ENCODE assay signal across 20 cellular contexts in the genomic region with DNA sequence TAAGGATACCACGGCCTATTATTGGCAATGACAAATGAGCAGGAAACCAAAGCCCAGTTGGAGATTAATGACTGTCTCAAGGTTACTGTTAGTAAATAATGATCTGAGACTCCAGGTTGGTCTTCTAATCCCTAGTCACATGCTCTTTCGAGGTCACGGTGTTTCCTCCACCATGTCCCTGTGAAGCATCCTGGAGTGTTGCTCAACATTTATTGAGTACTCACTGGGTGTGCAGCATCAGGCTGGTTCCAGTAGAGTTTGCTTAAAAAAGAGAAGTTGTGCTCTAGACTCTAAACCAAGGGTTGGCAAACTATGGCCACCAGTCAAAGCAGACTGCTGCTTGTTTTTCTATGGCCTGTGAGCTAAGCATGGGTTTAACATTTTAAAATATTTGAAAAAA.
DNase-seq lines count a peak whose midpoint lies in the region; ATAC-seq, FAIRE-seq and TF ChIP-seq lines count a peak whose summit lies in the region.
"Had no signal": no experiment of that assay in that cellular context is flagged by ENCODE, and none has a peak within 500 bp of the region (broad histone marks: within the 10 kb centered on the region; RNA-seq: fewer than 3 reads in every experiment).

No MANE protein-coding gene starts in this region.

- TF ChIP-seq EP300 in K562 (IDR thresholded peaks at IDR 0.05; ENCODE audit: low read length): no peak

- no peaks in the 10 kb centered on the region for H4K20me1 ChIP-seq in GM23338 (replicated peaks; ENCODE audit: insufficient read depth)
- H4K20me1 ChIP-seq in K562 (replicated peaks; ENCODE audit: control insufficient read depth, insufficient read depth, low read length): no peaks in the 10 kb centered on the region

- DNase-seq in GM23338 (ENCODE audit: low spot score) (no peak), KBM-7 (peak; percentile 3), NOMO-1 treated with dmso at 0.1 percent for 144 hours (lab: John Stamatoyannopoulos, UW; ENCODE audit: unreplicated experiment) (peak; percentile 83), K562 (ENCODE audit: extremely low read depth in 1 of 4, low spot score in 3 of 4) (no peak), T1000 (lab: John Stamatoyannopoulos, UW) (no peak), GM20000 (ENCODE audit: low spot score) (no peak), substantia nigra (lab: John Stamatoyannopoulos, UW) (no peak)
- DNase-seq in activated T-cell treated with anti-CD3 and anti-CD28 coated beads, Interleukin-2, amount 50 U/mL, for 1 hour: no peak
- DNase-seq: DMS 273 treated with DMSO at 0.1 percent for 48 hours; EL; GOT3; IMR-90; NCI-H1092 treated with DMSO at 0.1 percent for 48 hours; NCI-H187; NCI-H446; NK-92 treated with Interleukin-12 subunit alpha and Interleukin-12 subunit beta, amount 100 ng/mL, for 24 hours had no signal

- TF ChIP-seq CTCF in GM23338 (conservative IDR thresholded peaks at IDR 0.05; ENCODE audit: low read depth in 2 of 2) (no peak), K562 (IDR thresholded peaks at IDR 0.05 in 2 of 3, conservative IDR thresholded peaks at IDR 0.05 in 1 of 3; ENCODE audit: insufficient read depth in 2 of 3, low read depth in 1 of 3, low read length in 3 of 3) (no peak), GM20000 (IDR thresholded peaks at IDR 0.05; ENCODE audit: extremely low read depth, missing control alignments) (no peak)

- TF ChIP-seq POLR2A in K562 (conservative IDR thresholded peaks at IDR 0.05): no peak

- H3K4me2 ChIP-seq in GM23338: no peak overlapping the region
- no peak overlapping the region for H3K4me2 ChIP-seq in K562 (ENCODE audit: insufficient read depth, low read length)

- POLR2A ChIA-PET in K562 (lab: Yijun Ruan, JAX): no interaction called here

- intact Hi-C loops in K562 (cut with micrococcal nuclease): no loop called here

- WGBS in K562 (ENCODE audit: insufficient coverage, low coverage, missing lambda C conversion rate): 41% methylated on average over 3 of the region's 3 CpGs

- H3K36me3 Mint-ChIP-seq in GM23338 (ENCODE audit: low read depth): no peaks in the 10 kb centered on the region
- H3K36me3 Mint-ChIP-seq: CD14-positive monocyte had no signal

- no peak for ATAC-seq in GM23338
- peak; percentile 21; the same call in 1 of the 3 replicates for ATAC-seq in K562
- ATAC-seq: Panc1, SK-N-SH treated with all-trans-retinoic acid at 6 μM for 48 hours had no signal

- in situ Hi-C loops in KBM-7 (cut with MboI; ENCODE audit: low pct_unique_long_range_greater_than_20kb, low sequenced_read_pairs) (no loop called here), K562 (cut with MboI) (no loop called here)

- H3K9me2 ChIP-seq in GM23338 (ENCODE audit: insufficient read depth): no peaks in the 10 kb centered on the region

- no peak overlapping the region for H3K27ac Mint-ChIP-seq in GM23338
- H3K27ac Mint-ChIP-seq: CD14-positive monocyte; T-helper 1 cell treated with Interleukin-12 subunit alpha and Interleukin-12 subunit beta and Interleukin-4 antibody, amounts not matched to agents 30 μg/mL and 1 μg/mL, for 36 hours had no signal

- H3K4me3 ChIP-seq in GM23338 (no peak overlapping the region), K562 (no peak overlapping the region)

- peaks cover 16% of the 10 kb centered on the region for H3K4me1 ChIP-seq in GM23338 (ENCODE audit: insufficient read depth)
- H3K4me1 ChIP-seq in K562 (replicated peaks in 1 of 2; ENCODE audit: control insufficient read depth in 2 of 2, insufficient read depth in 2 of 2, low read length in 2 of 2): no peaks in the 10 kb centered on the region

- no peaks in the 10 kb centered on the region for H3F3A ChIP-seq in GM23338 (replicated peaks; ENCODE audit: low read depth)

- FAIRE-seq in K562 (lab: Jason Lieb, UNC): no peak

- H3K27me3 ChIP-seq in GM23338 (ENCODE audit: insufficient read depth) (no peaks in the 10 kb centered on the region), K562 (ENCODE audit: control insufficient read depth in 2 of 2, insufficient read depth in 2 of 2, low read length in 2 of 2) (peaks cover 3 to 5% of the 10 kb centered on the region in 2 experiments; a peak in 3 of 5 replicates)

- H3K27me3 Mint-ChIP-seq in GM23338 (ENCODE audit: insufficient read depth, low read depth, poor library complexity): peaks cover 2% of the 10 kb centered on the region

- no peaks in the 10 kb centered on the region for H3K36me3 ChIP-seq in GM23338 (ENCODE audit: insufficient read depth)
- H3K36me3 ChIP-seq in K562 (ENCODE audit: control insufficient read depth, insufficient read depth, low read length): no peaks in the 10 kb centered on the region

- H3K79me2 ChIP-seq in GM23338 (replicated peaks; ENCODE audit: insufficient read depth) (no peaks in the 10 kb centered on the region), K562 (ENCODE audit: control insufficient read depth, insufficient read depth, low read length) (no peaks in the 10 kb centered on the region)

- no peak overlapping the region for H3K4me3 Mint-ChIP-seq in GM23338
- H3K4me3 Mint-ChIP-seq: CD14-positive monocyte; T-helper 1 cell treated with Interleukin-12 subunit alpha and Interleukin-12 subunit beta and Interleukin-4 antibody, amounts not matched to agents 30 μg/mL and 1 μg/mL, for 36 hours had no signal

- BruUV-seq in K562 (replicated peaks; lab: Mats Ljungman, UMichigan): no TSS peak

- no peaks in the 10 kb centered on the region for H3K9me3 ChIP-seq in K562 (replicated peaks; ENCODE audit: control insufficient read depth, insufficient read depth, low read depth, low read length)

- H3K9me1 ChIP-seq in K562 (ENCODE audit: control insufficient read depth, insufficient read depth, low read length): no peaks in the 10 kb centered on the region

- no peaks in the 10 kb centered on the region for H3K9me3 Mint-ChIP-seq in GM23338
- H3K9me3 Mint-ChIP-seq: T-helper 1 cell treated with Interleukin-12 subunit alpha and Interleukin-12 subunit beta and Interleukin-4 antibody, amounts not matched to agents 30 μg/mL and 1 μg/mL, for 36 hours had no signal

- no peak overlapping the region for H3K9ac ChIP-seq in K562 (ENCODE audit: insufficient read depth in 1 of 2, low read depth in 2 of 2, low read length in 2 of 2)

- H2AFZ ChIP-seq in GM23338: peak overlapping the region; percentile 56; the same call in 1 of the 2 replicates
- H2AFZ ChIP-seq in K562 (ENCODE audit: low read depth, low read length): no peak overlapping the region

- CTCF ChIA-PET in K562 (lab: Yijun Ruan, JAX; ENCODE audit: low intra/inter-chr PET ratio): no interaction called here

- no peak overlapping the region for H3K27ac ChIP-seq in GM23338 (ENCODE audit: low read depth)
- no peak overlapping the region for H3K27ac ChIP-seq in K562 (ENCODE audit: extremely low read depth, low read depth, low read length)
- H3K27ac ChIP-seq in substantia nigra (ENCODE audit: low read depth, low read length, poor library complexity, severe bottlenecking): no peak overlapping the region

- H3K4me1 Mint-ChIP-seq in GM23338: peaks cover 26% of the 10 kb centered on the region

- TF ChIP-seq RAD21 in K562 (CRISPR knock-in tag; conservative IDR thresholded peaks at IDR 0.05 in 1 of 2, IDR thresholded peaks at IDR 0.05 in 1 of 2): no peak

TF ChIP-seq in GM23338, 12 proteins besides CTCF, POLR2A, EP300 and RAD21:
- no peak for TF ChIP-seq NANOG (IDR thresholded peaks at IDR 0.05; ENCODE audit: borderline replicate concordance)
- TF ChIP-seq ZNF331 (CRISPR knock-in tag; IDR thresholded peaks at IDR 0.05; ENCODE audit: low read depth): no peak
- no peak for TF ChIP-seq POLR2AphosphoS5 (IDR thresholded peaks at IDR 0.05; ENCODE audit: low read depth)
- no peak for TF ChIP-seq ETS1 (IDR thresholded peaks at IDR 0.05)
- TF ChIP-seq JUNB (IDR thresholded peaks at IDR 0.05; ENCODE audit: unreplicated experiment): no peak
- no peak for TF ChIP-seq STAT1 (IDR thresholded peaks at IDR 0.05; ENCODE audit: unreplicated experiment)
- TF ChIP-seq EZH2phosphoT487 (IDR thresholded peaks at IDR 0.05; ENCODE audit: unreplicated experiment): no peak
- TF ChIP-seq CREB1 (CRISPR knock-in tag; IDR thresholded peaks at IDR 0.05; ENCODE audit: low read depth): no peak
TF ChIP-seq in GM23338: peak in this region for 0.

TF ChIP-seq in K562, 482 proteins besides CTCF, POLR2A, EP300 and RAD21:
- TF ChIP-seq CEBPB (tag; IDR thresholded peaks at IDR 0.05) (peak; percentile 37; the same call in 1 of the 2 replicates), TFE3 (CRISPR knock-in tag; IDR thresholded peaks at IDR 0.05) (no peak), L3MBTL2 (IDR thresholded peaks at IDR 0.05) (0 out of 2 replicates have a peak, but pooled peaks have one; percentile 20), SIRT6 (IDR thresholded peaks at IDR 0.05; ENCODE audit: low read depth, low read length) (no peak), PHB (CRISPR knock-in tag; IDR thresholded peaks at IDR 0.05) (no peak), TRIM25 (IDR thresholded peaks at IDR 0.05; ENCODE audit: borderline replicate concordance) (no peak), ZNF586 (CRISPR knock-in tag; conservative IDR thresholded peaks at IDR 0.05) (no peak), HDAC6 (IDR thresholded peaks at IDR 0.05; ENCODE audit: low read depth, low read length) (no peak)

Comparison
In these comparisons a context has a peak if more than half of its experiments do, and no peak if none do; other contexts are left out.
1. DNase-seq: peak in KBM-7 (single experiment) and NOMO-1 treated with dmso at 0.1 percent for 144 hours (single experiment); none in GM23338 (single experiment), K562 (0 of 4), T1000 (single experiment), activated T-cell treated with anti-CD3 and anti-CD28 coated beads, Interleukin-2, amount 50 U/mL, for 1 hour (single experiment), GM20000 (single experiment) and substantia nigra (0 of 49).